In the genomic region with DNA sequence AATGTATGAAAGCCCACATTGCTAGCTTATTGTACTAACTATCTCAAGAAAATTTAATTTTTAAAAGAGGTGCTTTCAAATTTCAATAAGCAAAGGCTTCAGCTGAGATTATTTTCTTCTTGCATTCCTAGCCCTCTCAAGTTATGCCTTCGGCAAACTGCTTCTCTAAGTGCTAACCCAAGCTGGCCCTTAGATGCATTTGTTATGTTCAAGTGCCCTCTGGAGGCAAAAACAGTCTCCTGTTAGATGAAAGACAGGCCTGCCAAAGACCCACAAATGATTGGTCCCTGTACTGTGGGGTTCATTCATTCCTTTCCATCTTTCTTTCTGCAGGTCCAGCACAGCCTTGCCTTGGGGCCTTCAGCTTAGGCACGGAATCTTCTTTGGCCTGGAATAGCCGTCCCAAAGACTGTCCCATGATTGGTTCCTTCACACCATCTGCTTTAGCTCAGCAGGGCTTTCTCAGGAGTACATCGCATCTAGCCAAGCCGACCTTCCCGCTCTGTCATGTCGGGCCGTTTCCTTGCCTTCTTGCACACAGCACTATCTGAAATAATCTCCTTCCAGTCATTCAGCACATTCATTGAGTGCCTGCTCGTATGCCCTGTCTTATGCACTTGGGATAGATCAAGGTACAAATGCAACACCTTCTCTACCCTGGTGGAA, we compare ENCODE assay signal across 9 cellular contexts. TPM values are rescaled to one million over a fixed set of nuclear protein-coding genes. Genes with fewer than 3 reads are reported as not detected.
DNase-seq lines count a peak whose midpoint lies in the region; ATAC-seq and TF ChIP-seq lines count a peak whose summit lies in the region.
"Had no signal": no experiment of that assay in that cellular context is flagged by ENCODE, and none has a peak within 500 bp of the region (broad histone marks: within the 10 kb centered on the region; RNA-seq: fewer than 3 reads in every experiment).

No MANE protein-coding gene starts in this region.

- peak; percentile 11 to 39 for DNase-seq in activated CD4-positive, alpha-beta T cell treated with anti-CD3 and anti-CD28 coated beads for 4 hours
- DNase-seq in activated CD4-positive, alpha-beta T cell treated with anti-CD3 and anti-CD28 coated beads for 1 hour = no peak
- DNase-seq in SK-MEL-5 (ENCODE audit: low read depth, low spot score) (peak; percentile 79), natural killer cell (no peak), iPS-NIHi7 (ENCODE audit: extremely low spot score) (no peak)
- no peak for DNase-seq in effector memory CD4-positive, alpha-beta T cell

- intact Hi-C loops in natural killer cell (cut with micrococcal nuclease) = no loop called here

- H3K36me3 ChIP-seq in effector memory CD4-positive, alpha-beta T cell (ENCODE audit: control insufficient read depth, insufficient read depth, low read length) = no peaks in the 10 kb centered on the region

- peaks cover 21% of the 10 kb centered on the region for H3K36me3 Mint-ChIP-seq in natural killer cell

- peak; percentile 22 for TF ChIP-seq CTCF in natural killer cell (IDR thresholded peaks at IDR 0.05)

- ATAC-seq in GM21447 (IDR thresholded peaks at IDR 0.05; ENCODE audit: unreplicated experiment) (peak; percentile 69), HG03565 (IDR thresholded peaks at IDR 0.05; ENCODE audit: unreplicated experiment) (peak; percentile 71), natural killer cell (peak in 2 of 3 donors; percentile 34 to 41)

- H3K4me1 ChIP-seq in effector memory CD4-positive, alpha-beta T cell (ENCODE audit: control insufficient read depth, insufficient read depth, low read length, poor library complexity, severe bottlenecking) = peaks cover 16% of the 10 kb centered on the region

- no peaks in the 10 kb centered on the region for H3K9me3 ChIP-seq in effector memory CD4-positive, alpha-beta T cell (ENCODE audit: control insufficient read depth, low read length)

- peak overlapping the region; percentile 72 to 85 for H3K27ac Mint-ChIP-seq in natural killer cell

- peak overlapping the region; percentile 57 for H3K27ac ChIP-seq in effector memory CD4-positive, alpha-beta T cell (ENCODE audit: insufficient read depth, low read length, poor library complexity, severe bottlenecking)

- H3K4me3 ChIP-seq in effector memory CD4-positive, alpha-beta T cell (ENCODE audit: insufficient read depth, low read depth, low read length, poor library complexity, severe bottlenecking) = no peak overlapping the region
- H3K4me3 ChIP-seq: lung had no signal

- no peaks in the 10 kb centered on the region for H3K27me3 ChIP-seq in effector memory CD4-positive, alpha-beta T cell (replicated peaks; ENCODE audit: control insufficient read depth, insufficient read depth, low read length, poor library complexity, severe bottlenecking)

- peaks cover 27 to 38% of the 10 kb centered on the region in 2 donors for H3K27me3 Mint-ChIP-seq in natural killer cell (ENCODE audit: low read depth in 2 of 2)

- peak overlapping the region; percentile 82 for H3K4me3 Mint-ChIP-seq in natural killer cell

- in situ Hi-C loops in SK-MEL-5 (cut with HindIII; ENCODE audit: low pct_unique_long_range_greater_than_20kb, low sequenced_read_pairs) = no loop called here

- peaks cover 17 to 28% of the 10 kb centered on the region in 2 donors for H3K4me1 Mint-ChIP-seq in natural killer cell

- H3K9me3 Mint-ChIP-seq in natural killer cell = peaks cover 0 to 2% of the 10 kb centered on the region in 2 donors

RNA-seq across cellular contexts. Expression of gene TPTE2, which starts 26.4 kb away (rescaled TPM):
- not detected in 2 replicates for total RNA-seq in SK-MEL-5 (2014; rRNA removed; shearing (Covaris generic))
- 0.17 TPM in 1 of 2 replicates, not detected in the other for polyA plus RNA-seq in SK-MEL-5 (2015; cell fraction: cytosol; rRNA removed)
- not detected in 2 replicates for polyA plus RNA-seq in SK-MEL-5 (2015; cell fraction: nucleus; rRNA removed)
- under 1 TPM in 1 of 3 donors, not detected in 2; 0.41 TPM for total RNA-seq in natural killer cell

RNA-seq across cellular contexts. Expression of gene MPHOSPH8, which starts 45.7 kb away (rescaled TPM):
- total RNA-seq in SK-MEL-5 (2014; rRNA removed; shearing (Covaris generic)) = 19.3 and 23.5 TPM in 2 replicates
- polyA plus RNA-seq in SK-MEL-5 (2015; cell fraction: cytosol; rRNA removed) = 17.1 and 21.7 TPM in 2 replicates
- 67.3 and 101 TPM in 2 replicates for polyA plus RNA-seq in SK-MEL-5 (2015; cell fraction: nucleus; rRNA removed)
- 10 to 100 TPM; 54.2 to 64.7 (median 59.8) TPM for total RNA-seq in natural killer cell

Comparison
In these comparisons a context has a peak if more than half of its experiments do, and no peak if none do; other contexts are left out.
1. DNase-seq: peak in activated CD4-positive, alpha-beta T cell treated with anti-CD3 and anti-CD28 coated beads for 4 hours (2 of 2) and SK-MEL-5 (single experiment); none in activated CD4-positive, alpha-beta T cell treated with anti-CD3 and anti-CD28 coated beads for 1 hour (single experiment), effector memory CD4-positive, alpha-beta T cell (0 of 3), natural killer cell (single experiment) and iPS-NIHi7 (single experiment).
2. Peak in every context shown above with its lines, with median percentiles within 50 percentile points of each other: ATAC-seq.